2 cellular contexts compared by ENCODE assay signal in the genomic region with DNA sequence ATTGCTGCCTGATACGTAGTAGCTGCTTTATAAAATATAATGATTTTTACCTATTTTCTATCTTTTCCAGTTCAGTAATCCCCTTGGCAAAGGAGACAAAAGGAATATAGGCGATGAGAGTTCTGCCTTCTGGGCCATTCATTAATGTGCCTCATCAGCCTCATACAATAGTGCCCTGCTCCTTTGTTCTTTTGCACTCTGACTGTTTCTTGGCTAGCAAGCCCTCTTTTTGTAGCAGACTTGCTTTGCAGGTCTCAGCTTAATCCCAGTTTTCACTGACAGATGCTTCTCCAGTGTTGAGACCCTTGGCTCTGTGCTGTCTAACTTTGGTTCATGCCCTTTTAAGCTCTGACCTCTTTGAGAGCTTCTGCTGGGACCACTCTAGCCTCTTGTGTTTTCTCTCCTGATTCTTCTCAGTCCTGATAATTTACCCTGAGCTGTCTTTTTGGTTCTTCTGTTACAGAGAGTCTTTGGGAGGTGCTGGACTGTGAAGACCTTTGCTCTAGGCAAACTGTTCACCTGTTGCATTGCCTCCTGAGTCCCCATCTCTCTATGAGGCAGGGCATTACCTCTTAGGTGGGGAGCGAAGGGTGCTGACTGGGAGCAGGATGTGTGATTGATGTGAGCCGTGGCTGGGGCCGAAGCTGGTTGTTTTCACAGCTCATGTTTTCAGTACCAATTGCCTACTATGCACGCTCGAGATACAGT.
TF ChIP-seq lines count a peak whose summit lies in the region.

No MANE protein-coding gene starts in this region.

TF ChIP-seq in IMR-90, 13 proteins besides CTCF, POLR2A, EP300 and RAD21:
- no peak for TF ChIP-seq CHD1 (IDR thresholded peaks at IDR 0.05; ENCODE audit: low read depth, low read length)

TF ChIP-seq in HepG2, 621 proteins besides CTCF, POLR2A, EP300 and RAD21:
- TF ChIP-seq, protein P1, sequence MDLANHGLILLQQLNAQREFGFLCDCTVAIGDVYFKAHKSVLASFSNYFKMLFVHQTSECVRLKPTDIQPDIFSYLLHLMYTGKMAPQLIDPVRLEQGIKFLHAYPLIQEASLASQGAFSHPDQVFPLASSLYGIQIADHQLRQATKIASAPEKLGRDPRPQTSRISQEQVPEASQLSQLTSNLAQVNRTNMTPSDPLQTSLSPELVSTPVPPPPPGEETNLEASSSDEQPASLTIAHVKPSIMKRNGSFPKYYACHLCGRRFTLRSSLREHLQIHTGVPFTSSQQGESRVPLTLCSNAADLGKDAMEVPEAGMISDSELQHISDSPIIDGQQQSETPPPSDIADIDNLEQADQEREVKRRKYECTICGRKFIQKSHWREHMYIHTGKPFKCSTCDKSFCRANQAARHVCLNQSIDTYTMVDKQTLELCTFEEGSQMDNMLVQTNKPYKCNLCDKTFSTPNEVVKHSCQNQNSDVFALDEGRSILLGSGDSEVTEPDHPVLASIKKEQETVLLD (CRISPR knock-in tag; IDR thresholded peaks at IDR 0.05; ENCODE audit: low read depth): 0 out of 2 replicates have a peak, but pooled peaks have one; percentile 24
- TF ChIP-seq HNF4G (IDR thresholded peaks at IDR 0.05; ENCODE audit: borderline replicate concordance, low read depth, low read length) (0 out of 2 replicates have a peak, but pooled peaks have one; percentile 20), HNF4G (CRISPR knock-in tag; IDR thresholded peaks at IDR 0.05; ENCODE audit: borderline replicate concordance, low read depth) (no peak), ZBTB7A (CRISPR knock-in tag; IDR thresholded peaks at IDR 0.05) (no peak)
